In the genomic region with DNA sequence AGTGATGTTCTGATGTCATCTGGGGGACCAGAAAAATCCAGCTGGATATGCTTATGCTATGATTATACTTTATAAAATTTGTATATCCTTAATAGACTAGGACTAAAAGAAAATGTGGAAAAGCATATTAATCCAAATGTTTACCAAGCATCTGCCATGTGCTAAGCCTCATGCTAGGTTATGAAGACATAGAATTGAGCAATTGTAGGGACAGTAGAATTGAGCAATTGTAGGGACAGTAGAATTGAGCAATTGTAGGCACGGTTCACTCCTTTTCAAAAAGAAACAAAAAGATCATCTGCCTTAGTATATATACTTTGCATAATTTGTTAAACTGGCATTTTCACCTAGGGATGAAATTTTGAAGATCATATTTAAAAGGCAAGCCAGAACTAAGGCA, we compare ENCODE assay signal across 16 cellular contexts. TPM values are rescaled to one million over a fixed set of nuclear protein-coding genes. Genes with fewer than 3 reads are reported as not detected.
DNase-seq lines count a peak whose midpoint lies in the region; ATAC-seq, FAIRE-seq and TF ChIP-seq lines count a peak whose summit lies in the region.
"Had no signal": no experiment of that assay in that cellular context is flagged by ENCODE, and none has a peak within 500 bp of the region (broad histone marks: within the 10 kb centered on the region; RNA-seq: fewer than 3 reads in every experiment).

No MANE protein-coding gene starts in this region.

- TF ChIP-seq CTCF in fibroblast of villous mesenchyme (IDR thresholded peaks at IDR 0.05; ENCODE audit: insufficient read depth, low read depth, low read length) (no peak), smooth muscle cell (IDR thresholded peaks at IDR 0.05; ENCODE audit: borderline replicate concordance, insufficient read depth, poor library complexity, severe bottlenecking) (no peak)
- TF ChIP-seq CTCF in CD8-positive, alpha-beta T cell (IDR thresholded peaks at IDR 0.05), result no peak

- H3K27me3 ChIP-seq in smooth muscle cell (ENCODE audit: low read depth), result no peaks in the 10 kb centered on the region
- H3K27me3 ChIP-seq in CD8-positive, alpha-beta T cell (ENCODE audit: insufficient read depth, low read length), result no peaks in the 10 kb centered on the region
- H3K27me3 ChIP-seq: neural progenitor cell had no signal

- peak overlapping the region; percentile 45 for H3K27ac ChIP-seq in smooth muscle cell (ENCODE audit: low read depth)
- H3K27ac ChIP-seq in CD8-positive, alpha-beta T cell (ENCODE audit: low read depth, low read length), result no peak overlapping the region
- H3K27ac ChIP-seq: neural progenitor cell had no signal

- WGBS in smooth muscle cell (ENCODE audit: low lambda C conversion rate), result 30% methylated on average over 1 of the region's 1 CpG

- no peak overlapping the region for H3K27ac Mint-ChIP-seq in CD8-positive, alpha-beta T cell
- H3K27ac Mint-ChIP-seq: activated T-helper 1 cell treated with anti-CD3 and anti-CD28 coated beads, Interleukin-12 subunit alpha, Interleukin-12 subunit beta, Interleukin-2, Interleukin-4 antibody, amounts not matched to agents 30 ng/mL and 10 ng/mL and 1 ng/mL, durations not matched to agents 14 hours and 24 hours and 36 hours; H9; neural progenitor cell had no signal

- H3K4me2 ChIP-seq in smooth muscle cell, result no peak overlapping the region
- H3K4me2 ChIP-seq: neural progenitor cell had no signal

- no peak overlapping the region for H3K4me3 ChIP-seq in fibroblast of villous mesenchyme (ENCODE audit: low read depth, low read length)
- no peak overlapping the region for H3K4me3 ChIP-seq in smooth muscle cell
- no peak overlapping the region for H3K4me3 ChIP-seq in CD8-positive, alpha-beta T cell (ENCODE audit: low read depth, low read length)
- H3K4me3 ChIP-seq: neural progenitor cell had no signal

- H3K79me2 ChIP-seq in smooth muscle cell (ENCODE audit: low read depth), result no peaks in the 10 kb centered on the region

- no peaks in the 10 kb centered on the region for H3K9me3 ChIP-seq in smooth muscle cell (replicated peaks; ENCODE audit: low read depth)
- no peaks in the 10 kb centered on the region for H3K9me3 ChIP-seq in CD8-positive, alpha-beta T cell (ENCODE audit: low read length)

- H3K4me3 Mint-ChIP-seq in CD8-positive, alpha-beta T cell, result no peak overlapping the region
- H3K4me3 Mint-ChIP-seq: activated T-helper 1 cell treated with anti-CD3 and anti-CD28 coated beads, Interleukin-12 subunit alpha, Interleukin-12 subunit beta, Interleukin-2, Interleukin-4 antibody, amounts not matched to agents 30 ng/mL and 10 ng/mL and 1 ng/mL, durations not matched to agents 14 hours and 24 hours and 36 hours; H9; neural progenitor cell had no signal

- H3K27me3 Mint-ChIP-seq in CD8-positive, alpha-beta T cell (ENCODE audit: low read depth), result no peaks in the 10 kb centered on the region

- H3K4me1 Mint-ChIP-seq in CD8-positive, alpha-beta T cell (ENCODE audit: low read depth), result peaks cover 4% of the 10 kb centered on the region
- H3K4me1 Mint-ChIP-seq: H9, neural progenitor cell had no signal

- H3F3A ChIP-seq in smooth muscle cell (ENCODE audit: low read depth), result no peaks in the 10 kb centered on the region

- no peaks in the 10 kb centered on the region for H3K36me3 ChIP-seq in smooth muscle cell (ENCODE audit: low read depth)
- no peaks in the 10 kb centered on the region for H3K36me3 ChIP-seq in CD8-positive, alpha-beta T cell (ENCODE audit: insufficient read depth, low read length)
- H3K36me3 ChIP-seq: neural progenitor cell had no signal

- CTCF ChIA-PET in CD8-positive, alpha-beta T cell (lab: Charles Lee), result no interaction called here

- no peak overlapping the region for H2AFZ ChIP-seq in smooth muscle cell (ENCODE audit: low read depth)
- H2AFZ ChIP-seq: neural progenitor cell had no signal

- intact Hi-C loops in CD8-positive, alpha-beta T cell (cut with DNase I, micrococcal nuclease), result no loop called here

- H3K4me1 ChIP-seq in smooth muscle cell (ENCODE audit: low read depth), result no peaks in the 10 kb centered on the region
- no peaks in the 10 kb centered on the region for H3K4me1 ChIP-seq in CD8-positive, alpha-beta T cell (ENCODE audit: insufficient read depth, low read length)
- H3K4me1 ChIP-seq: neural progenitor cell had no signal

- peak; percentile 11 for FAIRE-seq in H54 (lab: Jason Lieb, UNC)
- FAIRE-seq: GM12891 had no signal

- peaks cover 26% of the 10 kb centered on the region for H3K36me3 Mint-ChIP-seq in CD8-positive, alpha-beta T cell

- no peaks in the 10 kb centered on the region for H4K20me1 ChIP-seq in smooth muscle cell (ENCODE audit: low read depth)

- POLR2A ChIA-PET in CD8-positive, alpha-beta T cell (lab: Charles Lee), result no interaction called here

- no peak overlapping the region for H3K9ac ChIP-seq in smooth muscle cell (ENCODE audit: low read depth)
- H3K9ac ChIP-seq: neural progenitor cell had no signal

- no peak for TF ChIP-seq POLR2A in H54 (IDR thresholded peaks at IDR 0.05; ENCODE audit: low read depth, low read length)

- DNase-seq in H54 (ENCODE audit: insufficient read length, low spot score) (no peak), SIG-M5 (lab: John Stamatoyannopoulos, UW) (peak; percentile 42), fibroblast of villous mesenchyme (ENCODE audit: low read depth) (peak; percentile 94), smooth muscle cell (lab: John Stamatoyannopoulos, UW; ENCODE audit: unreplicated experiment) (no peak)
- no peak for DNase-seq in CD8-positive, alpha-beta T cell
- DNase-seq in stimulated activated CD4-positive, alpha-beta T cell treated with anti-CD3 and anti-CD28 coated beads, Interleukin-4, amount 100 ng/mL, for 4 hours, result no peak
- DNase-seq: activated CD4-positive, CD25-positive, alpha-beta regulatory T cell treated with anti-CD3 and anti-CD28 coated beads, Interleukin-2, amount 50 U/mL, for 72 hours; caudate nucleus; H9; kidney glomerular epithelial cell; stimulated activated CD4-positive, alpha-beta T cell treated with anti-CD3 and anti-CD28 coated beads, Interleukin-1b, Interleukin-23, amount 100 ng/mL, for 48 hours; stimulated activated naive CD4-positive, alpha-beta T cell treated with Interleukin-2 at 50 U/mL for 16 hours had no signal

- ATAC-seq in HG03139 (IDR thresholded peaks at IDR 0.05; ENCODE audit: unreplicated experiment), result no peak
- no peak for ATAC-seq in CD8-positive, alpha-beta T cell

- no peaks in the 10 kb centered on the region for H3K9me3 Mint-ChIP-seq in CD8-positive, alpha-beta T cell
- H3K9me3 Mint-ChIP-seq: activated T-helper 1 cell treated with anti-CD3 and anti-CD28 coated beads, Interleukin-12 subunit alpha, Interleukin-12 subunit beta, Interleukin-2, Interleukin-4 antibody, amounts not matched to agents 30 ng/mL and 10 ng/mL and 1 ng/mL, durations not matched to agents 14 hours and 24 hours and 36 hours; H9; neural progenitor cell had no signal

RNA-seq across cellular contexts. Expression of gene ABHD5, which starts 18.3 kb away (rescaled TPM):
- total RNA-seq in fibroblast of villous mesenchyme (14.8 and 25.9 TPM in 2 replicates), smooth muscle cell (9.3 and 12.1 TPM in 2 replicates)
- polyA plus RNA-seq in smooth muscle cell, result 8.6 and 9.2 TPM in 2 replicates
- total RNA-seq in CD8-positive, alpha-beta T cell, result 10 to 100 TPM; 10.3 to 11.4 TPM

Comparison
In these comparisons a context has a peak if more than half of its experiments do, and no peak if none do; other contexts are left out.
1. DNase-seq: peak in SIG-M5 (single experiment) and fibroblast of villous mesenchyme (single experiment); none in H54 (single experiment), smooth muscle cell (single experiment), CD8-positive, alpha-beta T cell (0 of 7) and stimulated activated CD4-positive, alpha-beta T cell treated with anti-CD3 and anti-CD28 coated beads, Interleukin-4, amount 100 ng/mL, for 4 hours (0 of 2).